In genomic region chr12:19261773-19262172, GRCh38 we compare ENCODE assay signal across 25 cellular contexts.
"Had no signal": no experiment of that assay in that cellular context is flagged by ENCODE, and none has a peak within 500 bp of the region (broad histone marks: within the 10 kb centered on the region; RNA-seq: fewer than 3 reads in every experiment).

No MANE protein-coding gene starts in this region.

- H3K27me3 ChIP-seq: body of pancreas, neutrophil, sigmoid colon, thyroid gland, upper lobe of left lung had no signal

- H3K36me3 ChIP-seq: neutrophil, sigmoid colon, thyroid gland, upper lobe of left lung had no signal

- H3K4me1 ChIP-seq: body of pancreas, sigmoid colon, thyroid gland, upper lobe of left lung had no signal

- H3K27ac ChIP-seq: body of pancreas, neutrophil, sigmoid colon, thyroid gland, upper lobe of left lung had no signal

- H3K9me3 ChIP-seq: body of pancreas, neutrophil, sigmoid colon, thyroid gland, upper lobe of left lung had no signal

- H3K4me2 ChIP-seq: smooth muscle cell had no signal

- ATAC-seq: activated naive CD4-positive, alpha-beta T cell treated with anti-CD3 and anti-CD28 coated beads, Interleukin-2, amount 50 U/mL, for 72 hours; activated T-cell treated with anti-CD3 and anti-CD28 coated beads, Interleukin-2, amount 50 U/mL, for 72 hours; body of pancreas; stimulated activated memory B cell treated with anti-CD40 and anti-IgM and Interleukin-4, amounts not matched to agents 10 μg/mL and 1 μg/mL and 100 μg/mL, for 72 hours; stimulated activated naive CD8-positive, alpha-beta T cell treated with anti-CD3 and anti-CD28 coated beads, Interleukin-15, amount 100 ng/mL, for 72 hours had no signal

- DNase-seq: activated CD4-positive, alpha-beta T cell treated with anti-CD3 and anti-CD28 coated beads for 4 hours; activated CD4-positive, alpha-beta T cell treated with anti-CD3 and anti-CD28 coated beads, Interleukin-2, amount 50 U/mL, for 4 hours; activated naive CD4-positive, alpha-beta T cell; activated T-cell treated with anti-CD3 and anti-CD28 coated beads for 4 hours; activated T-cell treated with anti-CD3 and anti-CD28 coated beads, Interleukin-2, amount 50 U/mL, for 72 hours; anterior cingulate cortex; body of pancreas; effector memory CD4-positive, alpha-beta T cell; erythroblast; foreskin melanocyte; glutamatergic neuron; naive B cell; nephron progenitor cell; sigmoid colon; stimulated activated CD4-positive, alpha-beta T cell treated with anti-CD3 and anti-CD28 coated beads, Interleukin-1b, Interleukin-23, amount 100 ng/mL, for 48 hours; stimulated activated CD4-positive, alpha-beta T cell treated with anti-CD3 and anti-CD28 coated beads, Interleukin-4, amount 100 ng/mL, for 4 hours; stimulated activated CD8-positive, alpha-beta memory T cell treated with anti-CD3 and anti-CD28 coated beads, Interleukin-4, amount 100 ng/mL, for 48 hours; stimulated activated naive CD8-positive, alpha-beta T cell treated with anti-CD3 and anti-CD28 coated beads, Interleukin-15, amount 100 ng/mL, for 72 hours; T-helper 1 cell; thyroid gland; upper lobe of left lung had no signal

- H3K4me3 ChIP-seq: body of pancreas, sigmoid colon, smooth muscle cell, thyroid gland, upper lobe of left lung had no signal
